8 cellular contexts compared by ENCODE assay signal in the genomic region with DNA sequence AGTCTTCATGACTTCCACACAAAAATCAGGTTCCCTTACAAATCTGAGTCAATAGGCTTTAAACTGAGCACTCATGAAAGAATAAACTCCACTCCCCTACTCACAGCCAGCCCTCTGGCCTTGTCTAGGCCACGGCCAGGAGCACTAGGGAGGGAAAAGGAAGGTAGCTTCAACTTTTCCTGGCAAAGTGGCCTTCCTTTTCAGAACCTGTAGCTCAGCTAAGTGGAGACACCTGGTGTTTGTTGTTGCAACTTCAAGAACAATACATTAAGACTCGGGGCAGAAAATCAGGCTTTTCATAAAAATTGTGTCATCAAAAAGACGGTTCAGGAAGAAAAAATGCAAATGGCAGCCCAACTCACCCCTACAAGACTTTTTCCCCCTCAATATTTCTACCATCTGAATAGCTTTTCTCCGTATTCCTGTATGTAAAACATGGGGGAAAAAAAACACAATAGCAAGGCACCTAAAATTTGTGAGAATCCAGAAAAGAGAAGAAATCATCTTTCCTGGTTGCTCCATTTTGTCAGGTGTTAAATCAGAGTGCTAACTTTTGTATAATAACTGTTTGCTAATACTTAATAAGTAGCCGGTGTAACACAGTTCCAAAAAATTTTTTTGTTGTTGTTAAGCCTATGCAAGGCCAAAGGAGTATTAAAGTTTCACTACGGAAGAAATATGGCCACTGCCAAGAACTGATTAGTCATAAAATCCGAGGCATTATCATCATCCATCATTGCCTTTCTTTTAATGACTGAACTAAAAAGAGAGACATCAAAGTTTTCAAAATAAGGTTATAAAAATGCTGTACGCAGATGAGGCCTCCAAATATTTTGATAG.
DNase-seq lines count a peak whose midpoint lies in the region; ATAC-seq, FAIRE-seq and TF ChIP-seq lines count a peak whose summit lies in the region.

No MANE protein-coding gene starts in this region.

- FAIRE-seq in small intestine (lab: Jason Lieb, UNC): peak; percentile 84

- peaks cover 21% of the 10 kb centered on the region for H3F3A ChIP-seq in SK-N-SH (replicated peaks; ENCODE audit: insufficient read depth)

- peak; percentile 77 for TF ChIP-seq RAD21 in SK-N-SH (IDR thresholded peaks at IDR 0.05; ENCODE audit: low read length)

- peak overlapping the region; percentile 61 for H2AFZ ChIP-seq in SK-N-SH (ENCODE audit: low read depth)

- WGBS in SK-N-SH (ENCODE audit: low lambda C conversion rate): 22% methylated on average over 8 of the region's 8 CpGs
- WGBS in small intestine, 3 donors: 19 to 31% (median 29%) methylated on average over 8 of the region's 8 CpGs

- H3K4me3 ChIP-seq in SK-N-SH (ENCODE audit: low read depth in 2 of 2, low read length in 1 of 2): peak overlapping the region in 1 of 2 experiments; percentile 39; a peak in 1 of 4 replicates
- H3K4me3 ChIP-seq in small intestine (ENCODE audit: low read depth in 1 of 2, low read length in 2 of 2): no peak overlapping the region

- no peaks in the 10 kb centered on the region for H3K36me3 ChIP-seq in SK-N-SH (replicated peaks in 1 of 2; ENCODE audit: control insufficient read depth in 1 of 2, insufficient read depth in 2 of 2, low read length in 1 of 2)
- no peaks in the 10 kb centered on the region for H3K36me3 ChIP-seq in small intestine (ENCODE audit: control insufficient read depth in 2 of 2, insufficient read depth in 2 of 2, low read length in 2 of 2)

- H3K27me3 ChIP-seq in SK-N-SH (ENCODE audit: insufficient read depth) (no peaks in the 10 kb centered on the region), small intestine (ENCODE audit: control insufficient read depth in 2 of 2, insufficient read depth in 2 of 2, low read length in 2 of 2) (no peaks in the 10 kb centered on the region)

- H4K20me1 ChIP-seq in SK-N-SH (ENCODE audit: insufficient read depth): no peaks in the 10 kb centered on the region

- H3K9ac ChIP-seq in SK-N-SH: peak overlapping the region; percentile 55

- TF ChIP-seq CTCF in SK-N-SH (IDR thresholded peaks at IDR 0.05): peak; percentile 69

- peak; percentile 58 for ATAC-seq in HG02870 (IDR thresholded peaks at IDR 0.05; ENCODE audit: unreplicated experiment)
- ATAC-seq in HG02642 (IDR thresholded peaks at IDR 0.05; ENCODE audit: poor library complexity, unreplicated experiment): no peak
- ATAC-seq in HG03457 (IDR thresholded peaks at IDR 0.05; ENCODE audit: unreplicated experiment): no peak

- H3K4me1 ChIP-seq in SK-N-SH (ENCODE audit: control insufficient read depth in 1 of 2, insufficient read depth in 2 of 2, low read depth in 1 of 2, low read length in 1 of 2) (peaks cover 21 to 29% of the 10 kb centered on the region in 2 experiments), small intestine (ENCODE audit: control insufficient read depth in 2 of 2, insufficient read depth in 1 of 2, low read depth in 1 of 2, low read length in 1 of 2) (peaks cover 6 to 13% of the 10 kb centered on the region in 2 donors)

- peak; percentile 21 for DNase-seq in NOMO-1 treated with DMSO at 0.1 percent for 48 hours (lab: John Stamatoyannopoulos, UW; ENCODE audit: unreplicated experiment)
- no peak for DNase-seq in NOMO-1 (lab: John Stamatoyannopoulos, UW; ENCODE audit: unreplicated experiment in 2 of 2)
- DNase-seq in SK-N-SH: peak; percentile 15
- DNase-seq in foreskin melanocyte: peak; percentile 12
- peak; percentile 58 for DNase-seq in small intestine

- peak in 1 of 2 experiments; percentile 65; a peak in 2 of 4 replicates for TF ChIP-seq EP300 in SK-N-SH (IDR thresholded peaks at IDR 0.05; ENCODE audit: borderline replicate concordance in 1 of 2, low read depth in 1 of 2, low read length in 1 of 2)

- peak overlapping the region; percentile 71 for H3K4me2 ChIP-seq in SK-N-SH

- peak overlapping the region; percentile 89 to 93 for H3K27ac ChIP-seq in SK-N-SH (ENCODE audit: low read depth in 2 of 2, low read length in 1 of 2)
- H3K27ac ChIP-seq in small intestine (ENCODE audit: low read depth in 1 of 2, low read length in 1 of 2): peak overlapping the region in 1 of 2 donors; percentile 36

- CTCF ChIA-PET in SK-N-SH (lab: Yijun Ruan, JAX): interaction anchor here (0.6 to 2.4 kb wide), 17 partner anchors 8 to 848 kb away, joined by 3 to 13 read pairs (median 4); no protein-coding TSS in a partner anchor

- H3K79me2 ChIP-seq in SK-N-SH (ENCODE audit: insufficient read depth): no peaks in the 10 kb centered on the region

- no peaks in the 10 kb centered on the region for H3K9me2 ChIP-seq in SK-N-SH

- H3K9me3 ChIP-seq in SK-N-SH: no peaks in the 10 kb centered on the region
- H3K9me3 ChIP-seq in small intestine (ENCODE audit: control insufficient read depth, low read depth): no peaks in the 10 kb centered on the region

- POLR2A ChIA-PET in SK-N-SH (lab: Yijun Ruan, JAX): no interaction called here

TF ChIP-seq in SK-N-SH, 30 proteins besides CTCF, POLR2A, EP300 and RAD21 (continues in another document):
- TF ChIP-seq REST (IDR thresholded peaks at IDR 0.05; ENCODE audit: low read depth, low read length) (no peak), EZH2phosphoT487 (IDR thresholded peaks at IDR 0.05; ENCODE audit: borderline replicate concordance, low read depth) (no peak), FOXJ3 (CRISPR knock-in tag; IDR thresholded peaks at IDR 0.05) (no peak), GABPA (IDR thresholded peaks at IDR 0.05; ENCODE audit: low read depth) (no peak), YY1 (IDR thresholded peaks at IDR 0.05; ENCODE audit: low read depth) (peak; percentile 23; the same call in 1 of the 2 replicates), CHD2 (IDR thresholded peaks at IDR 0.05; ENCODE audit: low read length, partially characterized antibody) (no peak), SMC3 (IDR thresholded peaks at IDR 0.05; ENCODE audit: low read depth, low read length) (peak; percentile 72), USF2 (IDR thresholded peaks at IDR 0.05; ENCODE audit: borderline replicate concordance, low read depth, low read length) (no peak), NFIC (IDR thresholded peaks at IDR 0.05; ENCODE audit: borderline replicate concordance) (peak; percentile 75; the same call in 1 of the 2 replicates), FOXM1 (IDR thresholded peaks at IDR 0.05; ENCODE audit: low read depth) (no peak), JUND (IDR thresholded peaks at IDR 0.05) (peak; percentile 83), ZBTB33 (IDR thresholded peaks at IDR 0.05; ENCODE audit: borderline replicate concordance, low read depth) (no peak)
- TF ChIP-seq, protein P1, sequence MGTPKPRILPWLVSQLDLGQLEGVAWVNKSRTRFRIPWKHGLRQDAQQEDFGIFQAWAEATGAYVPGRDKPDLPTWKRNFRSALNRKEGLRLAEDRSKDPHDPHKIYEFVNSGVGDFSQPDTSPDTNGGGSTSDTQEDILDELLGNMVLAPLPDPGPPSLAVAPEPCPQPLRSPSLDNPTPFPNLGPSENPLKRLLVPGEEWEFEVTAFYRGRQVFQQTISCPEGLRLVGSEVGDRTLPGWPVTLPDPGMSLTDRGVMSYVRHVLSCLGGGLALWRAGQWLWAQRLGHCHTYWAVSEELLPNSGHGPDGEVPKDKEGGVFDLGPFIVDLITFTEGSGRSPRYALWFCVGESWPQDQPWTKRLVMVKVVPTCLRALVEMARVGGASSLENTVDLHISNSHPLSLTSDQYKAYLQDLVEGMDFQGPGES (IDR thresholded peaks at IDR 0.05; ENCODE audit: low read depth, low read length): no peak

Comparison
In these comparisons a context has a peak if more than half of its experiments do, and no peak if none do; other contexts are left out.
1. DNase-seq: peak in NOMO-1 treated with DMSO at 0.1 percent for 48 hours (single experiment), SK-N-SH (single experiment), foreskin melanocyte (single experiment) and small intestine (single experiment); none in NOMO-1 (0 of 2).